5 cellular contexts compared by ENCODE assay signal in the genomic region with DNA sequence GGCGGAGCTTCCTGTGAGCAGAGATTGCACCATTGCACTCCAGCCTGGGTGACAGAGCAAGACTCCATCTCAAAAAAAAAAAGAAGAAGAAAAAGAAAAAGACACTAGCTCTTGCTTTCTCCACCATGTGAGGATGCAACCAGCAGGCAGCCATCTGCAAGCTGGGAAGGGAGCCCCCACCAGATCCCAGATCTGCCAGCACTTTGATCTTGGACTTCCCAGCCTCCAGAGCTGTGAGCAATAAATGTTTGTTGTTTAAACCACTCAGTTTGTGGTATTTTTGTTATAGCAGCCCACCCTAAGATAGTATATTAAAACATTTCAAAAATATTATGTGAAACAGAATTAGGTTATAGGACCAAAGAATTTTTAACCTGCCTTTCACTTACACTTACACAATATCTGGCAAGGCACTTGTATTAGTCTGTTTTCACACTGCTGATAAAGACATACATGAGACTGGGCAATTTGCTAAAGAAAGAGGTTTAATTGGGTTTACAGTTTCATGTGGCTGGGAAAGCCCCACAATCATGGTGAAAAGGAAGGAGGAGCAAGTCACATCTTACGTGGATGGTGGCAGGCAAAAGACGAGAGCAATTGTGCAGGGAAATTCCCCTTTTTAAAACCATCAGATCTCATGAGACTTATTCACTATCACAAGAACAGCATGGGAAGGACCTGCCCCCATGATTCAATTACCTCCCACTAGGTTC. TPM values are rescaled to one million over a fixed set of nuclear protein-coding genes. Genes with fewer than 3 reads are reported as not detected.
"Had no signal": no experiment of that assay in that cellular context is flagged by ENCODE, and none has a peak within 500 bp of the region (broad histone marks: within the 10 kb centered on the region; RNA-seq: fewer than 3 reads in every experiment).

No MANE protein-coding gene starts in this region.

RNA-seq across cellular contexts. Expression of a gene that starts 12.1 kb away (rescaled TPM):
- total RNA-seq: activated CD8-positive, alpha-beta T cell treated with anti-CD3 and anti-CD28 coated beads, Interleukin-2, amount 10 ng/mL, durations not matched to agents 7 days and 5 days; activated T-helper 2 cell treated with anti-CD3 and anti-CD28 coated beads, Interferon-gamma antibody, Interleukin-2, Interleukin-4, amounts not matched to agents 10 μg/mL and 5 μg/mL and 100 μg/mL, durations not matched to agents 14 hours and 24 hours and 36 hours; body of pancreas; bronchial epithelial cell; Right ventricle myocardium inferior had no signal

RNA-seq across cellular contexts. Expression of a gene that starts 24.3 kb away (rescaled TPM):
- total RNA-seq: activated CD8-positive, alpha-beta T cell treated with anti-CD3 and anti-CD28 coated beads, Interleukin-2, amount 10 ng/mL, durations not matched to agents 7 days and 5 days; activated T-helper 2 cell treated with anti-CD3 and anti-CD28 coated beads, Interferon-gamma antibody, Interleukin-2, Interleukin-4, amounts not matched to agents 10 μg/mL and 5 μg/mL and 100 μg/mL, durations not matched to agents 14 hours and 24 hours and 36 hours; bronchial epithelial cell had no signal
